ENCODE assay signal across 1 cellular context in genomic region chr16:84504420-84505248, GRCh38.
A peak's percentile ranks its signal among the peaks of the same experiment; 100 is the strongest.
TF ChIP-seq lines count a peak whose summit lies in the region.

MEAK7 (minus strand) TSS chr16:84504659; CDS start chr16:84498086, 6,573 bp downstream.

TF ChIP-seq in K562, 482 proteins besides CTCF, POLR2A, EP300 and RAD21 (continued from another document and continues in another):
- TF ChIP-seq CTCFL (IDR thresholded peaks at IDR 0.05; ENCODE audit: borderline replicate concordance, insufficient read depth, low read depth, low read length, poor library complexity, severe bottlenecking) (no peak), ZNF445 (CRISPR knock-in tag; IDR thresholded peaks at IDR 0.05; ENCODE audit: low read depth) (no peak), MLLT1 (IDR thresholded peaks at IDR 0.05) (no peak), SOX6 (IDR thresholded peaks at IDR 0.05) (no peak), BRCA1 (IDR thresholded peaks at IDR 0.05) (no peak), BRCA1 (CRISPR knock-in tag; IDR thresholded peaks at IDR 0.05) (no peak), SPI1 (IDR thresholded peaks at IDR 0.05; ENCODE audit: borderline replicate concordance, low read depth, low read length) (no peak), ILF3 (IDR thresholded peaks at IDR 0.05; ENCODE audit: borderline replicate concordance) (no peak), GABPA (tag; conservative IDR thresholded peaks at IDR 0.05; ENCODE audit: low read depth) (no peak), RBM39 (optimal IDR thresholded peaks at IDR 0.05; ENCODE audit: low read depth, low read length) (no peak), ZNF282 (CRISPR knock-in tag; IDR thresholded peaks at IDR 0.05) (no peak), SIN3A (IDR thresholded peaks at IDR 0.05; ENCODE audit: borderline replicate concordance in 2 of 2, control insufficient read depth in 1 of 2, low read depth in 2 of 2, low read length in 2 of 2) (peak in 1 of 2 experiments; percentile 50; a peak in 1 of 4 replicates), KDM5B (IDR thresholded peaks at IDR 0.05; ENCODE audit: insufficient replicate concordance, low read depth, low read length) (peak; percentile 88), ZNF398 (CRISPR knock-in tag; IDR thresholded peaks at IDR 0.05) (no peak), CBFB (CRISPR knock-in tag; IDR thresholded peaks at IDR 0.05) (no peak), MNT (conservative IDR thresholded peaks at IDR 0.05) (peak; percentile 50 to 85), FOXK1 (CRISPR knock-in tag; IDR thresholded peaks at IDR 0.05; ENCODE audit: borderline replicate concordance) (no peak), FOXJ3 (CRISPR knock-in tag; IDR thresholded peaks at IDR 0.05) (no peak), ARID1B (IDR thresholded peaks at IDR 0.05) (0 out of 2 replicates have a peak, but pooled peaks have one; percentile 31), ZBTB49 (CRISPR knock-in tag; IDR thresholded peaks at IDR 0.05; ENCODE audit: borderline replicate concordance) (no peak), ELK3 (CRISPR knock-in tag; IDR thresholded peaks at IDR 0.05) (no peak), RCOR1 (IDR thresholded peaks at IDR 0.05; ENCODE audit: borderline replicate concordance in 1 of 2, low read depth in 2 of 2, low read length in 2 of 2) (peak; percentile 9 to 48; a peak in 1 of 4 replicates), HDAC8 (tag; IDR thresholded peaks at IDR 0.05) (peak; percentile 63; the same call in 1 of the 2 replicates), PHF21A (IDR thresholded peaks at IDR 0.05; ENCODE audit: borderline replicate concordance, low read depth) (0 out of 2 replicates have a peak, but pooled peaks have one; percentile 59), CLOCK (CRISPR knock-in tag; IDR thresholded peaks at IDR 0.05; ENCODE audit: borderline replicate concordance) (no peak), ELF2 (CRISPR knock-in tag; IDR thresholded peaks at IDR 0.05) (no peak), CHAMP1 (IDR thresholded peaks at IDR 0.05) (no peak), BDP1 (IDR thresholded peaks at IDR 0.05; ENCODE audit: insufficient read depth, insufficient read length) (no peak), ZNF668 (CRISPR knock-in tag; IDR thresholded peaks at IDR 0.05) (no peak), CAMTA2 (CRISPR knock-in tag; conservative IDR thresholded peaks at IDR 0.05) (no peak), NCOA4 (IDR thresholded peaks at IDR 0.05; ENCODE audit: partially characterized antibody) (no peak), OTX1 (CRISPR knock-in tag; IDR thresholded peaks at IDR 0.05) (0 out of 2 replicates have a peak, but pooled peaks have one; percentile 26), MAFG (tag; conservative IDR thresholded peaks at IDR 0.05) (no peak), ZNF778 (CRISPR knock-in tag; IDR thresholded peaks at IDR 0.05) (no peak), PURB (CRISPR knock-in tag; IDR thresholded peaks at IDR 0.05; ENCODE audit: low read depth) (no peak), DPF2 (IDR thresholded peaks at IDR 0.05) (peak; percentile 57), ZNF780A (CRISPR knock-in tag; IDR thresholded peaks at IDR 0.05) (no peak), ZNF133 (CRISPR knock-in tag; IDR thresholded peaks at IDR 0.05) (no peak), SMC3 (conservative IDR thresholded peaks at IDR 0.05; ENCODE audit: insufficient read depth, low read depth, low read length) (0 out of 2 replicates have a peak, but pooled peaks have one; percentile 3), ZNF551 (CRISPR knock-in tag; IDR thresholded peaks at IDR 0.05) (no peak), RFX5 (IDR thresholded peaks at IDR 0.05; ENCODE audit: low read depth, low read length) (no peak), RBBP5 (IDR thresholded peaks at IDR 0.05; ENCODE audit: borderline replicate concordance, insufficient read depth, low read length, poor library complexity, severe bottlenecking) (no peak), RFX1 (IDR thresholded peaks at IDR 0.05) (peak; percentile 100)
